In genomic region chr2:239298126-239298804, GRCh38 we compare ENCODE assay signal across 1 cellular context.
TF ChIP-seq lines count a peak whose summit lies in the region.

No MANE protein-coding gene starts in this region.

TF ChIP-seq in K562, 482 proteins besides CTCF, POLR2A, EP300 and RAD21 (continued from another document):
- no peak for TF ChIP-seq ZBTB5 (IDR thresholded peaks at IDR 0.05)
- TF ChIP-seq ZBTB49 (CRISPR knock-in tag; IDR thresholded peaks at IDR 0.05; ENCODE audit: borderline replicate concordance) = no peak
- no peak for TF ChIP-seq CUX1 (CRISPR knock-in tag; IDR thresholded peaks at IDR 0.05)
